ENCODE assay signal across 1 cellular context in the genomic region with DNA sequence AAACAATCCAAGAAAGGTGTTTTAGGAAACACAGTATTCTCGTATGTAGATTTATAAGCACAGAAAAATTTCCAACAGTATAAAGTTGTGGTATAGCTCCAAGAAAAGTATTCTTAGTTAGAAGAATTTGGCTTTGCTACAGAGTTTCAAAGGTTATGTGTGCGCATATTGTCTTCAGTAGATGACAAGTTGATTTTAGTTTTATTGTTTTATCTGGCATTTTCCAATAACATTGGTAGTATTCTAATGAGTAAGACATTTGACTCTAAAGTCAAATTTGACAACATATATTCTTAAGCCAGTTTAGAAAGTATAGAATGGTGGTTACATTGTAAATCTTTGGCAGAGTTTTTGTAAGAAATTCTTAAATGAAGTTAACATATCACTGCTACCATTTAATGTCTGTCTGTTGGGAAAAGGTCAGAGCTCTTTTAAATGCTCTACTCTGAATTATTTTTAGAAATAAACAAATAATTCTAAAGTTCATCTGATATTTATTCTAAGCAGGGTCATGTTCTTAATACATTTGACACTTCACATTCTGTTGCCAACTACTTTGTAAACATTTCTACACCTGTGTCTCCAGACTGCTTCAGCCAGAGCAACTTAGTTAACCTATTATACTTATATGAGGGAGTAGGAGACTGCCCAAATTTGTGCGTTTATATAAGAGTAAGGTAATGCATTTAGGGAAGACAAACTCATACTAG.
TF ChIP-seq lines count a peak whose summit lies in the region.

No MANE protein-coding gene starts in this region.

TF ChIP-seq in SK-N-SH treated with all-trans-retinoic acid at 6 μM for 48 hours, 23 proteins besides CTCF, POLR2A, EP300 and RAD21 (continued from another document):
- TF ChIP-seq, protein P1, sequence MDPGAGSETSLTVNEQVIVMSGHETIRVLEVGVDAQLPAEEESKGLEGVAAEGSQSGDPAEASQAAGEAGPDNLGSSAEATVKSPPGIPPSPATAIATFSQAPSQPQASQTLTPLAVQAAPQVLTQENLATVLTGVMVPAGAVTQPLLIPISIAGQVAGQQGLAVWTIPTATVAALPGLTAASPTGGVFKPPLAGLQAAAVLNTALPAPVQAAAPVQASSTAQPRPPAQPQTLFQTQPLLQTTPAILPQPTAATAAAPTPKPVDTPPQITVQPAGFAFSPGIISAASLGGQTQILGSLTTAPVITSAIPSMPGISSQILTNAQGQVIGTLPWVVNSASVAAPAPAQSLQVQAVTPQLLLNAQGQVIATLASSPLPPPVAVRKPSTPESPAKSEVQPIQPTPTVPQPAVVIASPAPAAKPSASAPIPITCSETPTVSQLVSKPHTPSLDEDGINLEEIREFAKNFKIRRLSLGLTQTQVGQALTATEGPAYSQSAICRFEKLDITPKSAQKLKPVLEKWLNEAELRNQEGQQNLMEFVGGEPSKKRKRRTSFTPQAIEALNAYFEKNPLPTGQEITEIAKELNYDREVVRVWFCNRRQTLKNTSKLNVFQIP (CRISPR knock-in tag; IDR thresholded peaks at IDR 0.05; ENCODE audit: borderline replicate concordance, low read depth): no peak
- TF ChIP-seq SNAI2 (CRISPR knock-in tag; IDR thresholded peaks at IDR 0.05): no peak
TF ChIP-seq in SK-N-SH treated with all-trans-retinoic acid at 6 μM for 48 hours: peak in this region for 0.
